Comparison of ENCODE assay signal across 28 cellular contexts in the genomic region with DNA sequence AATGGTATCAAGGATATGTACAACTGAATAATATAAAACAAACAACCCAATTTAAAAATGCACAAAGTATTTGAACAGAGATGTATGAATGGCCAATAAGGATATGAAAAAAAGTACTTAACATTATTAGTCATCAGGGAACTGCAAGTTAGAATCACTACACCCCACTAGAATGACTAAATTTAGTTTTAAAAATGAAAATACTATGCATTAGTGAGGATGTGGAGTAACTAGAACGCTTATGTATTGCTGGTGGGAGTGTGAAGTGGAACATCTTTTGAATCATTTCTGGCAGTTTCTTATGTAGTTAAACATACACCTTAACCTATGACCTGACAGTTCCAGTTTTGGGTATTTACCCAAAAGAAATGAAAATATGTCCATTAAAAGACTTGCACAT. TPM values are rescaled to one million over a fixed set of nuclear protein-coding genes. Genes with fewer than 3 reads are reported as not detected.
DNase-seq lines count a peak whose midpoint lies in the region; ATAC-seq and TF ChIP-seq lines count a peak whose summit lies in the region.
"Had no signal": no experiment of that assay in that cellular context is flagged by ENCODE, and none has a peak within 500 bp of the region (broad histone marks: within the 10 kb centered on the region; RNA-seq: fewer than 3 reads in every experiment).

No MANE protein-coding gene starts in this region.

- ATAC-seq in GM18498 (IDR thresholded peaks at IDR 0.05; ENCODE audit: unreplicated experiment) (peak; percentile 81), GM18870 (IDR thresholded peaks at IDR 0.05; ENCODE audit: unreplicated experiment) (peak; percentile 64), HG02642 (IDR thresholded peaks at IDR 0.05; ENCODE audit: poor library complexity, unreplicated experiment) (peak; percentile 56), HG03432 (IDR thresholded peaks at IDR 0.05; ENCODE audit: unreplicated experiment) (peak; percentile 85), SK-N-SH treated with all-trans-retinoic acid at 6 μM for 48 hours (no peak), heart left ventricle (no peak)
- ATAC-seq: activated CD4-positive, alpha-beta T cell treated with anti-CD3 and anti-CD28 coated beads for 36 hours; activated CD8-positive, alpha-beta T cell treated with anti-CD3 and anti-CD28 coated beads, Interleukin-2, amount 10 ng/mL, durations not matched to agents 7 days and 5 days; pancreas; right cardiac atrium had no signal

- no peak overlapping the region for H3K4me3 ChIP-seq in heart left ventricle
- H3K4me3 ChIP-seq: esophagus squamous epithelium, GM23248, pancreas, tibial nerve had no signal

- H3K9me3 ChIP-seq in heart left ventricle = no peaks in the 10 kb centered on the region
- H3K9me3 ChIP-seq: esophagus squamous epithelium, pancreas, tibial nerve had no signal

- no peaks in the 10 kb centered on the region for H3K36me3 ChIP-seq in heart left ventricle
- H3K36me3 ChIP-seq: esophagus squamous epithelium, pancreas, tibial nerve had no signal

- TF ChIP-seq CTCF in heart left ventricle (IDR thresholded peaks at IDR 0.05) = no peak

- H3K27ac ChIP-seq in heart left ventricle = no peak overlapping the region
- H3K27ac ChIP-seq: esophagus squamous epithelium, GM23248, pancreas, tibial nerve had no signal

- no peak for TF ChIP-seq POLR2A in heart left ventricle (IDR thresholded peaks at IDR 0.05)

- 72 to 95% (median 80%) methylated on average over 1 of the region's 1 CpG for WGBS in heart left ventricle, 4 donors

- H3K4me1 ChIP-seq in heart left ventricle = no peaks in the 10 kb centered on the region
- H3K4me1 ChIP-seq: esophagus squamous epithelium, pancreas, tibial nerve had no signal

- intact Hi-C loops in heart left ventricle (cut with DNase I) (no loop called here), cardiac septum (cut with DNase I) (no loop called here)

- DNase-seq in NCI-H2196 treated with DMSO at 0.1 percent for 48 hours (lab: John Stamatoyannopoulos, UW; ENCODE audit: unreplicated experiment) (no peak), heart left ventricle (no peak), cardiac septum (ENCODE audit: low spot score) (no peak)
- DNase-seq: activated CD4-positive, alpha-beta T cell treated with anti-CD3 and anti-CD28 coated beads for 36 hours; activated CD8-positive, alpha-beta T cell treated with anti-CD3 and anti-CD28 coated beads, Interleukin-2, amount 10 ng/mL, durations not matched to agents 7 days and 5 days; activated gamma-delta T cell treated with Interleukin-2 at 50 U/mL for 16 hours; CD4-positive, CD25-positive, alpha-beta regulatory T cell; central memory CD4-positive, alpha-beta T cell; esophagus squamous epithelium; foreskin melanocyte; GM23248; HFFc6; mammary epithelial cell; NCI-H1048; NCI-H1694; NCI-H524; NK-92 treated with Interleukin-12 subunit alpha and Interleukin-12 subunit beta, amount 100 ng/mL, for 24 hours; pancreas; right cardiac atrium; Right ventricle myocardium superior; stimulated activated CD4-positive, alpha-beta T cell treated with anti-CD3 and anti-CD28 coated beads, Interleukin-2, amount 100 ng/mL, for 24 hours had no signal

- H3K27me3 ChIP-seq in heart left ventricle = peaks cover 0 to 8% (median 0%) of the 10 kb centered on the region in 9 donors
- H3K27me3 ChIP-seq: esophagus squamous epithelium, tibial nerve had no signal

TF ChIP-seq in SK-N-SH treated with all-trans-retinoic acid at 6 μM for 48 hours, 23 proteins besides CTCF, POLR2A, EP300 and RAD21:
- TF ChIP-seq ARNTL (CRISPR knock-in tag; IDR thresholded peaks at IDR 0.05; ENCODE audit: borderline replicate concordance, low read depth) = no peak
- no peak for TF ChIP-seq ZNF565 (CRISPR knock-in tag; conservative IDR thresholded peaks at IDR 0.05; ENCODE audit: low read depth)
- no peak for TF ChIP-seq ZFP3 (CRISPR knock-in tag; IDR thresholded peaks at IDR 0.05)
- no peak for TF ChIP-seq ZC3H10 (CRISPR knock-in tag; IDR thresholded peaks at IDR 0.05)
- TF ChIP-seq ESRRG (CRISPR knock-in tag; IDR thresholded peaks at IDR 0.05) = no peak
- no peak for TF ChIP-seq TOX (CRISPR knock-in tag; IDR thresholded peaks at IDR 0.05; ENCODE audit: borderline replicate concordance)
TF ChIP-seq in SK-N-SH treated with all-trans-retinoic acid at 6 μM for 48 hours: peak in this region for 0.

RNA-seq across cellular contexts. Expression of a gene that starts 13.0 kb away (rescaled TPM):
- total RNA-seq in heart left ventricle (10 to 100 TPM in 2 of 9 donors, 1 to 10 TPM in 7; 4.7 to 12.1 (median 7.2) TPM), cardiac septum (8.2 TPM)
- 1 to 10 TPM; 2.2 to 7.7 TPM for polyA plus RNA-seq in heart left ventricle
- total RNA-seq: activated CD8-positive, alpha-beta T cell treated with anti-CD3 and anti-CD28 coated beads, Interleukin-2, amount 10 ng/mL, durations not matched to agents 7 days and 5 days had no signal
- polyA plus RNA-seq: IgD-negative memory B cell had no signal

Comparison
In these comparisons a context has a peak if more than half of its experiments do, and no peak if none do; other contexts are left out.
1. ATAC-seq: peak in GM18498 (single experiment), GM18870 (single experiment), HG02642 (single experiment) and HG03432 (single experiment); none in SK-N-SH treated with all-trans-retinoic acid at 6 μM for 48 hours (single experiment) and heart left ventricle (0 of 4).